14 cellular contexts compared by ENCODE assay signal in genomic region chr10:22622242-22622806, GRCh38.
DNase-seq lines count a peak whose midpoint lies in the region; ATAC-seq and TF ChIP-seq lines count a peak whose summit lies in the region.
"Had no signal": no experiment of that assay in that cellular context is flagged by ENCODE, and none has a peak within 500 bp of the region (broad histone marks: within the 10 kb centered on the region; RNA-seq: fewer than 3 reads in every experiment).

No MANE protein-coding gene starts in this region.

- H3K4me3 ChIP-seq in GM06990 (replicated peaks; ENCODE audit: low read depth, low read length): peak overlapping the region; percentile 49
- H3K4me3 ChIP-seq: thyroid gland had no signal

- CTCF ChIA-PET in RWPE1 (lab: Yijun Ruan, JAX): no interaction called here

- no peaks in the 10 kb centered on the region for H3K36me3 ChIP-seq in GM06990 (ENCODE audit: control insufficient read depth, insufficient read depth, low read length)
- H3K36me3 ChIP-seq: thyroid gland had no signal

- no peak for DNase-seq in GM06990 (ENCODE audit: extremely low read depth, insufficient read length)
- DNase-seq in RWPE1 (ENCODE audit: low spot score): no peak
- peak; percentile 70 for DNase-seq in globus pallidus (ENCODE audit: low spot score)
- no peak for DNase-seq in osteocyte (ENCODE audit: extremely low spot score, unreplicated experiment)
- no peak for DNase-seq in NCI-H446 (lab: John Stamatoyannopoulos, UW)
- no peak for DNase-seq in activated CD4-positive, alpha-beta T cell treated with anti-CD3 and anti-CD28 coated beads for 4 hours
- DNase-seq: activated effector memory CD4-positive, alpha-beta T cell treated with Interleukin-2 at 50 U/mL for 16 hours; NCI-H1092 treated with DMSO at 0.1 percent for 48 hours; NCI-H774; small intestine; stimulated activated CD4-positive, alpha-beta T cell treated with anti-CD3 and anti-CD28 coated beads, Interleukin-4, amount 100 ng/mL, for 4 hours; stimulated activated CD8-positive, alpha-beta memory T cell treated with anti-CD3 and anti-CD28 coated beads, Interleukin-4, amount 100 ng/mL, for 48 hours; thyroid gland had no signal

- peak overlapping the region; percentile 56 for H3K27ac Mint-ChIP-seq in osteocyte (ENCODE audit: unreplicated experiment)

- TF ChIP-seq CTCF in GM06990 (IDR thresholded peaks at IDR 0.05; ENCODE audit: insufficient read depth, low read length, poor library complexity, severe bottlenecking) (peak; percentile 51), RWPE1 (conservative IDR thresholded peaks at IDR 0.05; ENCODE audit: low read depth) (no peak), osteocyte (IDR thresholded peaks at IDR 0.05) (no peak)

- H3K36me3 Mint-ChIP-seq in osteocyte (ENCODE audit: unreplicated experiment): no peaks in the 10 kb centered on the region

- H3K27me3 Mint-ChIP-seq in osteocyte (ENCODE audit: unreplicated experiment): no peaks in the 10 kb centered on the region

- H3K27me3 ChIP-seq in GM06990 (replicated peaks; ENCODE audit: control insufficient read depth, insufficient read depth, low read length): no peaks in the 10 kb centered on the region
- H3K27me3 ChIP-seq: thyroid gland had no signal

- no peak for ATAC-seq in GM19351 (IDR thresholded peaks at IDR 0.05; ENCODE audit: unreplicated experiment)

- H3K4me1 Mint-ChIP-seq in osteocyte (ENCODE audit: unreplicated experiment): peaks cover 98% of the 10 kb centered on the region

- H3K4me3 Mint-ChIP-seq in osteocyte (ENCODE audit: unreplicated experiment): no peak overlapping the region

- H3K9me3 Mint-ChIP-seq in osteocyte (ENCODE audit: unreplicated experiment): no peaks in the 10 kb centered on the region

- POLR2A ChIA-PET in RWPE1 (lab: Yijun Ruan, JAX; ENCODE audit: low non-redundant PET): no interaction called here

- H3K27ac ChIP-seq in RWPE1: peak overlapping the region; percentile 6; the same call in 1 of the 2 replicates
- H3K27ac ChIP-seq: thyroid gland had no signal
